Comparison of ENCODE assay signal across 8 cellular contexts in genomic region chr3:101512521-101513418, GRCh38.
A peak's percentile ranks its signal among the peaks of the same experiment; 100 is the strongest.
DNase-seq lines count a peak whose midpoint lies in the region; ATAC-seq and TF ChIP-seq lines count a peak whose summit lies in the region.

TSS of gene SENP7 (minus strand) at chr3:101513212. CDS start at chr3:101513130, 82 bp downstream.

- in situ Hi-C loops in ACHN (cut with HindIII; ENCODE audit: low pct_ligation_motif_present, low pct_unique_long_range_greater_than_20kb, low sequenced_read_pairs) = no loop called here

- peak within 1 kb of the TSS; percentile 97 for H3K4me3 ChIP-seq in coronary artery

- H3K27ac ChIP-seq in coronary artery = peak within 1 kb of the TSS; percentile 94 to 96

- TF ChIP-seq CTCF in coronary artery (IDR thresholded peaks at IDR 0.05) = no peak

- peak; percentile 47 for ATAC-seq in GM18873 (IDR thresholded peaks at IDR 0.05; ENCODE audit: low FRiP score, unreplicated experiment)
- ATAC-seq in HG03196 (IDR thresholded peaks at IDR 0.05; ENCODE audit: unreplicated experiment) = peak; percentile 49

- peak; percentile 76 for DNase-seq in ACHN
- DNase-seq in NCI-H510A (lab: John Stamatoyannopoulos, UW) = peak; percentile 41
- peak; percentile 85 for DNase-seq in activated CD4-positive, alpha-beta T cell treated with anti-CD3 and anti-CD28 coated beads for 48 hours
- peak; percentile 85 for DNase-seq in coronary artery (ENCODE audit: low spot score)
- peak; percentile 95 for DNase-seq in left kidney (ENCODE audit: low read depth, low spot score)
- peak; percentile 81 to 82 for DNase-seq in stimulated activated CD4-positive, alpha-beta T cell treated with anti-CD3 and anti-CD28 coated beads, Interleukin-2, amount 100 ng/mL, for 24 hours

Comparison
In these comparisons a context has a peak if more than half of its experiments do, and no peak if none do; other contexts are left out.
1. Peak in every context shown above with its lines: DNase-seq, ATAC-seq, H3K4me3 ChIP-seq and H3K27ac ChIP-seq.
2. DNase-seq: peak in every context shown above with its lines; median percentile 95 in left kidney; 85 in activated CD4-positive, alpha-beta T cell treated with anti-CD3 and anti-CD28 coated beads for 48 hours; 85 in coronary artery; 82 in stimulated activated CD4-positive, alpha-beta T cell treated with anti-CD3 and anti-CD28 coated beads, Interleukin-2, amount 100 ng/mL, for 24 hours; 76 in ACHN; 41 in NCI-H510A.